In the genomic region with DNA sequence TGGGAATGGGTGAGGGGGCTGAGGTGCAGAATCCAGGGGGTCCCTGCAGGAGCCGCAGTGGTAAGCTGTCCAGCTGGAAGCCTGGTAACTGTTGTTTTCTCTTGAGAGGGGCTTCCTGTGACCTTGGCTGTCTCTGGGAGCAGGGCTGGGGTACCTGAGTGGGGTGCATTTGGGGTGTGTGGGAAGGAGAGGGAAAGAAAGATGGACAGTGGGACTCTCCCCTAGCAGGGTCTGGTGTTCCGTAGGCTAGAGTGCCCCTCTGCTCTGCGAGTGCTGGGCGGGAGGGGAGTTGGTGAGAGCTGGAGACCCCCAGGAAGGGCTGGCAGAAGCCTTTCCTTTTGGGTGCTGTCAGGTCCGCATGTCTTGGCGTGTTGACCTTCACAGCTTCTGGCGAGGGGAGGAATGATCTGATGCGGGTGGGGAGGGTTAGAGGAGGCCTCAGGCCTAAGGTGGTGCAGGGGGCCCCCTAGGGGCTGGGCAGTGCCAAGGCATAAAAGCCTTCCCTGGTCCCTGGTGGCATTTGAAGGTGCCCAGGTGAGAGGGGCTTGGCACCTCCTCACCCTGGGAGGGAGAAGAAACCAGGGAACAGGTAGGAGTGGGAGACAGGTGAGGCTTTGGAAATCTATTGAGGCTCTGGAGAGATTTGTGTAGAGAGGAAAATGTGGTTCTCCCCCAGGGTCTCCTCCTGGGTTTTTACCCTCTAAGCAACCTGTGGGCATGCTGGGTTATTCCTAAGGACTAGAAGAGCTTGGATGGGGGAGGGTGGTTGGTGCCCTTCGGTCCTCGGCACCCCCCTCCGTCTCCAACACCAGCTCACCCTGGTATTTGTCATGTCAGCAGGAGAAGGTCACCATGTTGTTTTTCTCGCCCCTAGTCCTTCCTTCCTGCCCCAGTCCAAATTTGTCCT, we compare ENCODE assay signal across 1 cellular context.
TF ChIP-seq lines count a peak whose summit lies in the region.

No MANE protein-coding gene starts in this region.

TF ChIP-seq in HepG2, 621 proteins besides CTCF, POLR2A, EP300 and RAD21 (continued from another document and continues in another):
- TF ChIP-seq, protein P1, sequence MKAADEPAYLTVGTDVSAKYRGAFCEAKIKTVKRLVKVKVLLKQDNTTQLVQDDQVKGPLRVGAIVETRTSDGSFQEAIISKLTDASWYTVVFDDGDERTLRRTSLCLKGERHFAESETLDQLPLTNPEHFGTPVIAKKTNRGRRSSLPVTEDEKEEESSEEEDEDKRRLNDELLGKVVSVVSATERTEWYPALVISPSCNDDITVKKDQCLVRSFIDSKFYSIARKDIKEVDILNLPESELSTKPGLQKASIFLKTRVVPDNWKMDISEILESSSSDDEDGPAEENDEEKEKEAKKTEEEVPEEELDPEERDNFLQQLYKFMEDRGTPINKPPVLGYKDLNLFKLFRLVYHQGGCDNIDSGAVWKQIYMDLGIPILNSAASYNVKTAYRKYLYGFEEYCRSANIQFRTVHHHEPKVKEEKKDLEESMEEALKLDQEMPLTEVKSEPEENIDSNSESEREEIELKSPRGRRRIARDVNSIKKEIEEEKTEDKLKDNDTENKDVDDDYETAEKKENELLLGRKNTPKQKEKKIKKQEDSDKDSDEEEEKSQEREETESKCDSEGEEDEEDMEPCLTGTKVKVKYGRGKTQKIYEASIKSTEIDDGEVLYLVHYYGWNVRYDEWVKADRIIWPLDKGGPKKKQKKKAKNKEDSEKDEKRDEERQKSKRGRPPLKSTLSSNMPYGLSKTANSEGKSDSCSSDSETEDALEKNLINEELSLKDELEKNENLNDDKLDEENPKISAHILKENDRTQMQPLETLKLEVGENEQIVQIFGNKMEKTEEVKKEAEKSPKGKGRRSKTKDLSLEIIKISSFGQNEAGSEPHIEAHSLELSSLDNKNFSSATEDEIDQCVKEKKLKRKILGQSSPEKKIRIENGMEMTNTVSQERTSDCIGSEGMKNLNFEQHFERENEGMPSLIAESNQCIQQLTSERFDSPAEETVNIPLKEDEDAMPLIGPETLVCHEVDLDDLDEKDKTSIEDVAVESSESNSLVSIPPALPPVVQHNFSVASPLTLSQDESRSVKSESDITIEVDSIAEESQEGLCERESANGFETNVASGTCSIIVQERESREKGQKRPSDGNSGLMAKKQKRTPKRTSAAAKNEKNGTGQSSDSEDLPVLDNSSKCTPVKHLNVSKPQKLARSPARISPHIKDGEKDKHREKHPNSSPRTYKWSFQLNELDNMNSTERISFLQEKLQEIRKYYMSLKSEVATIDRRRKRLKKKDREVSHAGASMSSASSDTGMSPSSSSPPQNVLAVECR (CRISPR knock-in tag; IDR thresholded peaks at IDR 0.05; ENCODE audit: borderline replicate concordance): peak; percentile 65
- no peak for TF ChIP-seq ZNF569 (CRISPR knock-in tag; IDR thresholded peaks at IDR 0.05; ENCODE audit: borderline replicate concordance)
- TF ChIP-seq ZNF331 (CRISPR knock-in tag; IDR thresholded peaks at IDR 0.05): peak; percentile 12; the same call in 1 of the 2 replicates
- TF ChIP-seq JUN (CRISPR knock-in tag; IDR thresholded peaks at IDR 0.05): no peak
- TF ChIP-seq NR3C1 (CRISPR knock-in tag; IDR thresholded peaks at IDR 0.05): no peak
- TF ChIP-seq, protein P2, sequence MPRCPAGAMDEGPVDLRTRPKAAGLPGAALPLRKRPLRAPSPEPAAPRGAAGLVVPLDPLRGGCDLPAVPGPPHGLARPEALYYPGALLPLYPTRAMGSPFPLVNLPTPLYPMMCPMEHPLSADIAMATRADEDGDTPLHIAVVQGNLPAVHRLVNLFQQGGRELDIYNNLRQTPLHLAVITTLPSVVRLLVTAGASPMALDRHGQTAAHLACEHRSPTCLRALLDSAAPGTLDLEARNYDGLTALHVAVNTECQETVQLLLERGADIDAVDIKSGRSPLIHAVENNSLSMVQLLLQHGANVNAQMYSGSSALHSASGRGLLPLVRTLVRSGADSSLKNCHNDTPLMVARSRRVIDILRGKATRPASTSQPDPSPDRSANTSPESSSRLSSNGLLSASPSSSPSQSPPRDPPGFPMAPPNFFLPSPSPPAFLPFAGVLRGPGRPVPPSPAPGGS (CRISPR knock-in tag; IDR thresholded peaks at IDR 0.05): 0 out of 2 replicates have a peak, but pooled peaks have one; percentile 39
- TF ChIP-seq ZBTB8A (CRISPR knock-in tag; IDR thresholded peaks at IDR 0.05; ENCODE audit: borderline replicate concordance, low read depth): no peak
- no peak for TF ChIP-seq ZNF225 (CRISPR knock-in tag; IDR thresholded peaks at IDR 0.05)
- no peak for TF ChIP-seq ZNF879 (CRISPR knock-in tag; IDR thresholded peaks at IDR 0.05)
- TF ChIP-seq FOXC1 (CRISPR knock-in tag; IDR thresholded peaks at IDR 0.05; ENCODE audit: borderline replicate concordance): 0 out of 2 replicates have a peak, but pooled peaks have one; percentile 20
- TF ChIP-seq ZNF383 (CRISPR knock-in tag; IDR thresholded peaks at IDR 0.05; ENCODE audit: borderline replicate concordance): no peak
- TF ChIP-seq, protein P3, sequence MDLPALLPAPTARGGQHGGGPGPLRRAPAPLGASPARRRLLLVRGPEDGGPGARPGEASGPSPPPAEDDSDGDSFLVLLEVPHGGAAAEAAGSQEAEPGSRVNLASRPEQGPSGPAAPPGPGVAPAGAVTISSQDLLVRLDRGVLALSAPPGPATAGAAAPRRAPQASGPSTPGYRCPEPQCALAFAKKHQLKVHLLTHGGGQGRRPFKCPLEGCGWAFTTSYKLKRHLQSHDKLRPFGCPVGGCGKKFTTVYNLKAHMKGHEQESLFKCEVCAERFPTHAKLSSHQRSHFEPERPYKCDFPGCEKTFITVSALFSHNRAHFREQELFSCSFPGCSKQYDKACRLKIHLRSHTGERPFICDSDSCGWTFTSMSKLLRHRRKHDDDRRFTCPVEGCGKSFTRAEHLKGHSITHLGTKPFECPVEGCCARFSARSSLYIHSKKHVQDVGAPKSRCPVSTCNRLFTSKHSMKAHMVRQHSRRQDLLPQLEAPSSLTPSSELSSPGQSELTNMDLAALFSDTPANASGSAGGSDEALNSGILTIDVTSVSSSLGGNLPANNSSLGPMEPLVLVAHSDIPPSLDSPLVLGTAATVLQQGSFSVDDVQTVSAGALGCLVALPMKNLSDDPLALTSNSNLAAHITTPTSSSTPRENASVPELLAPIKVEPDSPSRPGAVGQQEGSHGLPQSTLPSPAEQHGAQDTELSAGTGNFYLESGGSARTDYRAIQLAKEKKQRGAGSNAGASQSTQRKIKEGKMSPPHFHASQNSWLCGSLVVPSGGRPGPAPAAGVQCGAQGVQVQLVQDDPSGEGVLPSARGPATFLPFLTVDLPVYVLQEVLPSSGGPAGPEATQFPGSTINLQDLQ (CRISPR knock-in tag; IDR thresholded peaks at IDR 0.05): no peak; the same call in 1 of the 2 replicates
- TF ChIP-seq, protein P4, sequence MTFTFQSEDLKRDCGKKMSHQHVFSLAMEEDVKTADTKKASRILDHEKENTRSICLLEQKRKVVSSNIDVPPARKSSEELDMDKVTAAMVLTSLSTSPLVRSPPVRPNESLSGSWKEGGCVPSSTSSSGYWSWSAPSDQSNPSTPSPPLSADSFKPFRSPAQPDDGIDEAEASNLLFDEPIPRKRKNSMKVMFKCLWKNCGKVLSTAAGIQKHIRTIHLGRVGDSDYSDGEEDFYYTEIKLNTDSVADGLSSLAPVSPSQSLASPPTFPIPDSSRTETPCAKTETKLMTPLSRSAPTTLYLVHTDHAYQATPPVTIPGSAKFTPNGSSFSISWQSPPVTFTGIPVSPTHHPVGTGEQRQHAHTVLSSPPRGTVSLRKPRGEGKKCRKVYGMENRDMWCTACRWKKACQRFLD (CRISPR knock-in tag; IDR thresholded peaks at IDR 0.05; ENCODE audit: borderline replicate concordance): no peak
- TF ChIP-seq PCBP1 (IDR thresholded peaks at IDR 0.05; ENCODE audit: borderline replicate concordance, low read depth, low read length): 0 out of 2 replicates have a peak, but pooled peaks have one; percentile 24
- TF ChIP-seq ZNF670 (CRISPR knock-in tag; IDR thresholded peaks at IDR 0.05; ENCODE audit: borderline replicate concordance): peak; percentile 48; the same call in 1 of the 2 replicates
- TF ChIP-seq RFXAP (CRISPR knock-in tag; IDR thresholded peaks at IDR 0.05; ENCODE audit: borderline replicate concordance): peak; percentile 22; the same call in 1 of the 2 replicates
- TF ChIP-seq, protein P5, sequence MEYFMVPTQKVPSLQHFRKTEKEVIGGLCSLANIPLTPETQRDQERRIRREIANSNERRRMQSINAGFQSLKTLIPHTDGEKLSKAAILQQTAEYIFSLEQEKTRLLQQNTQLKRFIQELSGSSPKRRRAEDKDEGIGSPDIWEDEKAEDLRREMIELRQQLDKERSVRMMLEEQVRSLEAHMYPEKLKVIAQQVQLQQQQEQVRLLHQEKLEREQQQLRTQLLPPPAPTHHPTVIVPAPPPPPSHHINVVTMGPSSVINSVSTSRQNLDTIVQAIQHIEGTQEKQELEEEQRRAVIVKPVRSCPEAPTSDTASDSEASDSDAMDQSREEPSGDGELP (IDR thresholded peaks at IDR 0.05; ENCODE audit: borderline replicate concordance, low read depth): peak; percentile 30; the same call in 1 of the 2 replicates
- TF ChIP-seq HOXA3 (CRISPR knock-in tag; IDR thresholded peaks at IDR 0.05): peak; percentile 27; the same call in 1 of the 2 replicates
- no peak for TF ChIP-seq PHF8 (CRISPR knock-in tag; IDR thresholded peaks at IDR 0.05)
- TF ChIP-seq ZFP36L1 (CRISPR knock-in tag; IDR thresholded peaks at IDR 0.05): no peak
- TF ChIP-seq ZFY (CRISPR knock-in tag; IDR thresholded peaks at IDR 0.05): peak; percentile 57
- TF ChIP-seq, protein P6, sequence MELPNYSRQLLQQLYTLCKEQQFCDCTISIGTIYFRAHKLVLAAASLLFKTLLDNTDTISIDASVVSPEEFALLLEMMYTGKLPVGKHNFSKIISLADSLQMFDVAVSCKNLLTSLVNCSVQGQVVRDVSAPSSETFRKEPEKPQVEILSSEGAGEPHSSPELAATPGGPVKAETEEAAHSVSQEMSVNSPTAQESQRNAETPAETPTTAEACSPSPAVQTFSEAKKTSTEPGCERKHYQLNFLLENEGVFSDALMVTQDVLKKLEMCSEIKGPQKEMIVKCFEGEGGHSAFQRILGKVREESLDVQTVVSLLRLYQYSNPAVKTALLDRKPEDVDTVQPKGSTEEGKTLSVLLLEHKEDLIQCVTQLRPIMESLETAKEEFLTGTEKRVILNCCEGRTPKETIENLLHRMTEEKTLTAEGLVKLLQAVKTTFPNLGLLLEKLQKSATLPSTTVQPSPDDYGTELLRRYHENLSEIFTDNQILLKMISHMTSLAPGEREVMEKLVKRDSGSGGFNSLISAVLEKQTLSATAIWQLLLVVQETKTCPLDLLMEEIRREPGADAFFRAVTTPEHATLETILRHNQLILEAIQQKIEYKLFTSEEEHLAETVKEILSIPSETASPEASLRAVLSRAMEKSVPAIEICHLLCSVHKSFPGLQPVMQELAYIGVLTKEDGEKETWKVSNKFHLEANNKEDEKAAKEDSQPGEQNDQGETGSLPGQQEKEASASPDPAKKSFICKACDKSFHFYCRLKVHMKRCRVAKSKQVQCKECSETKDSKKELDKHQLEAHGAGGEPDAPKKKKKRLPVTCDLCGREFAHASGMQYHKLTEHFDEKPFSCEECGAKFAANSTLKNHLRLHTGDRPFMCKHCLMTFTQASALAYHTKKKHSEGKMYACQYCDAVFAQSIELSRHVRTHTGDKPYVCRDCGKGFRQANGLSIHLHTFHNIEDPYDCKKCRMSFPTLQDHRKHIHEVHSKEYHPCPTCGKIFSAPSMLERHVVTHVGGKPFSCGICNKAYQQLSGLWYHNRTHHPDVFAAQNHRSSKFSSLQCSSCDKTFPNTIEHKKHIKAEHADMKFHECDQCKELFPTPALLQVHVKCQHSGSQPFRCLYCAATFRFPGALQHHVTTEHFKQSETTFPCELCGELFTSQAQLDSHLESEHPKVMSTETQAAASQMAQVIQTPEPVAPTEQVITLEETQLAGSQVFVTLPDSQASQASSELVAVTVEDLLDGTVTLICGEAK (IDR thresholded peaks at IDR 0.05): no peak
- TF ChIP-seq, protein P6 (CRISPR knock-in tag; IDR thresholded peaks at IDR 0.05): no peak
- TF ChIP-seq RBM39 (IDR thresholded peaks at IDR 0.05; ENCODE audit: low read depth, low read length, poor library complexity, severe bottlenecking): peak; percentile 18
- TF ChIP-seq ZNF607 (CRISPR knock-in tag; IDR thresholded peaks at IDR 0.05; ENCODE audit: borderline replicate concordance): no peak
- peak; percentile 45; the same call in 1 of the 2 replicates for TF ChIP-seq ZNF317 (CRISPR knock-in tag; IDR thresholded peaks at IDR 0.05)
- no peak for TF ChIP-seq ZFAT (CRISPR knock-in tag; conservative IDR thresholded peaks at IDR 0.05)
- 0 out of 2 replicates have a peak, but pooled peaks have one; percentile 28 for TF ChIP-seq MZF1 (CRISPR knock-in tag; IDR thresholded peaks at IDR 0.05; ENCODE audit: borderline replicate concordance)
- peak; percentile 45; the same call in 1 of the 2 replicates for TF ChIP-seq MTA1 (CRISPR knock-in tag; IDR thresholded peaks at IDR 0.05; ENCODE audit: borderline replicate concordance)
- TF ChIP-seq ZNF432 (CRISPR knock-in tag; IDR thresholded peaks at IDR 0.05; ENCODE audit: borderline replicate concordance): no peak
- TF ChIP-seq NR2F6 (IDR thresholded peaks at IDR 0.05): no peak
- 0 out of 2 replicates have a peak, but pooled peaks have one; percentile 19 for TF ChIP-seq NR2F6 (CRISPR knock-in tag; IDR thresholded peaks at IDR 0.05)
- peak; percentile 33; the same call in 1 of the 2 replicates for TF ChIP-seq ZKSCAN8 (CRISPR knock-in tag; IDR thresholded peaks at IDR 0.05; ENCODE audit: borderline replicate concordance)
- TF ChIP-seq MIER3 (CRISPR knock-in tag; IDR thresholded peaks at IDR 0.05; ENCODE audit: borderline replicate concordance): no peak
- no peak for TF ChIP-seq LCORL (IDR thresholded peaks at IDR 0.05)
- no peak for TF ChIP-seq LCORL (CRISPR knock-in tag; IDR thresholded peaks at IDR 0.05)
- 0 out of 2 replicates have a peak, but pooled peaks have one; percentile 8 for TF ChIP-seq SPEN (CRISPR knock-in tag; IDR thresholded peaks at IDR 0.05; ENCODE audit: low read depth)
- TF ChIP-seq ZNF337 (CRISPR knock-in tag; IDR thresholded peaks at IDR 0.05; ENCODE audit: borderline replicate concordance, low read depth): no peak
